Comparison of ENCODE assay signal across 1 cellular context in genomic region chr9:137446851-137447471, GRCh38.
A peak's percentile ranks its signal among the peaks of the same experiment; 100 is the strongest.
TF ChIP-seq lines count a peak whose summit lies in the region.

No MANE protein-coding gene starts in this region.

TF ChIP-seq in K562, 482 proteins besides CTCF, POLR2A, EP300 and RAD21:
- no peak for TF ChIP-seq ZNF133 (CRISPR knock-in tag; IDR thresholded peaks at IDR 0.05)
- no peak for TF ChIP-seq ZNF518B (CRISPR knock-in tag; IDR thresholded peaks at IDR 0.05)
- no peak for TF ChIP-seq LARP7 (IDR thresholded peaks at IDR 0.05)
- peak; percentile 51; the same call in 1 of the 2 replicates for TF ChIP-seq POLR2G (IDR thresholded peaks at IDR 0.05; ENCODE audit: low read depth, low read length)
- TF ChIP-seq NR1H2 (CRISPR knock-in tag; IDR thresholded peaks at IDR 0.05), result no peak
- TF ChIP-seq SUPT5H (IDR thresholded peaks at IDR 0.05), result peak; percentile 39
- no peak for TF ChIP-seq HBP1 (CRISPR knock-in tag; IDR thresholded peaks at IDR 0.05)
- TF ChIP-seq TAF15 (IDR thresholded peaks at IDR 0.05; ENCODE audit: low read depth, low read length), result no peak
- TF ChIP-seq C11orf30 (IDR thresholded peaks at IDR 0.05; ENCODE audit: low read depth), result no peak
- no peak for TF ChIP-seq PHTF2 (CRISPR knock-in tag; IDR thresholded peaks at IDR 0.05)
- TF ChIP-seq ZKSCAN3 (CRISPR knock-in tag; IDR thresholded peaks at IDR 0.05), result no peak
- no peak for TF ChIP-seq ARID3A (IDR thresholded peaks at IDR 0.05; ENCODE audit: borderline replicate concordance, low read depth, low read length)
- no peak for TF ChIP-seq HMBOX1 (IDR thresholded peaks at IDR 0.05)
- TF ChIP-seq HES1 (IDR thresholded peaks at IDR 0.05; ENCODE audit: low read depth), result no peak
- no peak for TF ChIP-seq RFX7 (CRISPR knock-in tag; IDR thresholded peaks at IDR 0.05)
- TF ChIP-seq ZBTB2 (IDR thresholded peaks at IDR 0.05), result no peak
- TF ChIP-seq EZH2 (IDR thresholded peaks at IDR 0.05; ENCODE audit: borderline replicate concordance, low read depth, low read length), result no peak
- peak; percentile 37 for TF ChIP-seq POLR2B (IDR thresholded peaks at IDR 0.05; ENCODE audit: low read depth, partially characterized antibody)
- no peak for TF ChIP-seq ZNF431 (CRISPR knock-in tag; IDR thresholded peaks at IDR 0.05)
- no peak for TF ChIP-seq THAP7 (CRISPR knock-in tag; IDR thresholded peaks at IDR 0.05)
